ENCODE assay signal across 1 cellular context in genomic region chr17:66638707-66639479, GRCh38.
TF ChIP-seq lines count a peak whose summit lies in the region.

No MANE protein-coding gene starts in this region.

TF ChIP-seq in GM12878, 131 proteins besides CTCF, POLR2A, EP300 and RAD21 (continued from another document):
- no peak for TF ChIP-seq ZNF687 (IDR thresholded peaks at IDR 0.05)
- no peak for TF ChIP-seq FOXK2 (IDR thresholded peaks at IDR 0.05)
- no peak for TF ChIP-seq IRF4 (IDR thresholded peaks at IDR 0.05; ENCODE audit: low read depth, low read length)
- no peak for TF ChIP-seq GABPA (IDR thresholded peaks at IDR 0.05; ENCODE audit: low read depth)
- no peak for TF ChIP-seq CHD1 (IDR thresholded peaks at IDR 0.05; ENCODE audit: low read depth, low read length)
- no peak for TF ChIP-seq NRF1 (conservative IDR thresholded peaks at IDR 0.05; ENCODE audit: low read depth, low read length)
- TF ChIP-seq CEBPZ (IDR thresholded peaks at IDR 0.05; ENCODE audit: low read depth, low read length): no peak
- no peak for TF ChIP-seq HDAC6 (IDR thresholded peaks at IDR 0.05; ENCODE audit: unreplicated experiment)
- TF ChIP-seq SMAD5 (IDR thresholded peaks at IDR 0.05; ENCODE audit: low read depth): no peak
- no peak for TF ChIP-seq SUZ12 (IDR thresholded peaks at IDR 0.05; ENCODE audit: unreplicated experiment)
- no peak for TF ChIP-seq SIN3A (IDR thresholded peaks at IDR 0.05; ENCODE audit: low read depth, low read length)
- no peak for TF ChIP-seq SUPT20H (IDR thresholded peaks at IDR 0.05; ENCODE audit: borderline replicate concordance, control insufficient read depth, low read depth, low read length)
- no peak for TF ChIP-seq TCF12 (IDR thresholded peaks at IDR 0.05; ENCODE audit: low read depth, low read length)
